8 cellular contexts compared by ENCODE assay signal in the genomic region with DNA sequence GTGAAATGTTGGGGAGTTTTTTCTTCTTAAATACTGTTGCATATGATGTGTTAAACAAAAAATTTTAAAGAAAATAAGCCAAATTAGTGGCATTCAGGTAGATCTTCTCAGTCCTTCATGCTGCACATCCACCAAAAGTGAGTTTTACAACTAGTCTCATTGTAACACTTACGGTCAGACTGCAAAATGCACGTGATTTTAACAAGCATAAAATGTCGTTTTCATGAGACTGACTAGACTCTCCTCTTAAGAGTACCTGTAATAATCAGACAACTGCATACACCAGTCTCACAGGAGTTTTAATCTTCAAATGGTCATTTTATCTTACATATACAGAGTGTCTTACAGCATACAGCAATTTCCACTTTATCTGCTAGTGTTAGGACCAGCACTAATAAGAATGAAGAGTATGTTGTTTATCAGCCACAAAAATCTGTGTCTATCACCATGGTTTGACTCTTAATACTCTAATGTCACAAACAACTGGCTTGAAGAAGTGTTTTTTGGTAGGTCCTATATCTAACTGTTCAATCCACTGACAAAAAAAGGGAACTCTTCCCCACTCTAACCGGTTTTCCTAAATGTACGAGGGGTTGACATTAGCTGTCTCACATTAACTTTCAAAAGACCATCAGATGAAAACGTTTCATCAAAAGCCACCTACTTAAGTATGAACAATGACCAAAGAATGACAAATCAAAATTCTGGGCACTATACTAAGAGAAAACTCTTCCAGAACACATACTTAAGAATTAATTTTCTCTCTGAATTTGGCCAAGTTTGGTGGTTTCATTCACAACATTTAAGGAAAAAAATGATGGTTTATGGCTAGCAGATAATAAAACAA. TPM values are rescaled to one million over a fixed set of nuclear protein-coding genes. Genes with fewer than 3 reads are reported as not detected.
DNase-seq lines count a peak whose midpoint lies in the region; ATAC-seq and TF ChIP-seq lines count a peak whose summit lies in the region.

No MANE protein-coding gene starts in this region.

- peaks cover 38% of the 10 kb centered on the region for H3K4me1 Mint-ChIP-seq in type B pancreatic cell (ENCODE audit: unreplicated experiment)

- H3K27ac ChIP-seq in KMS-11 (peak overlapping the region; percentile 91), body of pancreas (peak overlapping the region; percentile 57 to 97 (median 88)), lower lobe of right lung (peak overlapping the region; percentile 97)

- ATAC-seq in body of pancreas, result no peak
- no peak for ATAC-seq in lower lobe of right lung
- ATAC-seq in GM18517 (IDR thresholded peaks at IDR 0.05; ENCODE audit: unreplicated experiment), result no peak

- peaks cover 4% of the 10 kb centered on the region for H3K27me3 Mint-ChIP-seq in type B pancreatic cell

- no peaks in the 10 kb centered on the region for H3K9me3 ChIP-seq in body of pancreas
- no peaks in the 10 kb centered on the region for H3K9me3 ChIP-seq in lower lobe of right lung

- DNase-seq in AG09309 (ENCODE audit: low read depth) (no peak), body of pancreas (no peak), lower lobe of right lung (no peak), type B pancreatic cell (ENCODE audit: extremely low spot score, unreplicated experiment) (no peak), cortex of kidney (lab: John Stamatoyannopoulos, UW) (no peak), GM03348 (ENCODE audit: low spot score) (no peak)

- peak overlapping the region; percentile 54 for H3K4me3 ChIP-seq in AG09309 (ENCODE audit: control insufficient read depth, low read depth, low read length)
- no peak overlapping the region for H3K4me3 ChIP-seq in KMS-11 (IDR thresholded peaks at IDR 0.05; ENCODE audit: insufficient read depth, low read depth, low read length)
- H3K4me3 ChIP-seq in body of pancreas, result peak overlapping the region in 1 of 2 donors; percentile 17
- H3K4me3 ChIP-seq in lower lobe of right lung, result peak overlapping the region; percentile 95

- peak overlapping the region; percentile 95 for H3K4me3 Mint-ChIP-seq in type B pancreatic cell

- TF ChIP-seq POLR2A in body of pancreas (IDR thresholded peaks at IDR 0.05), result no peak

- H3K79me2 ChIP-seq in KMS-11 (ENCODE audit: insufficient read depth, low read depth), result peaks cover 33% of the 10 kb centered on the region

- H4K20me1 ChIP-seq in KMS-11 (ENCODE audit: insufficient read depth), result no peaks in the 10 kb centered on the region

- TF ChIP-seq CTCF in AG09309 (IDR thresholded peaks at IDR 0.05; ENCODE audit: control insufficient read depth, insufficient read depth, low read depth, low read length, missing control alignments) (no peak), KMS-11 (conservative IDR thresholded peaks at IDR 0.05; ENCODE audit: low read depth, low read length) (no peak), body of pancreas (IDR thresholded peaks at IDR 0.05) (no peak), lower lobe of right lung (IDR thresholded peaks at IDR 0.05) (no peak), type B pancreatic cell (conservative IDR thresholded peaks at IDR 0.05) (no peak)

- WGBS in body of pancreas, 2 donors, result 25 to 26% methylated on average over 6 of the region's 6 CpGs

- no peaks in the 10 kb centered on the region for H3K9me3 Mint-ChIP-seq in type B pancreatic cell

- H3K4me2 ChIP-seq in KMS-11, result peak overlapping the region; percentile 61

- H3K9ac ChIP-seq in KMS-11, result peak overlapping the region; percentile 75

- peak overlapping the region; percentile 50; the same call in 1 of the 2 replicates for H2AFZ ChIP-seq in KMS-11 (ENCODE audit: low read depth)

- H3K27me3 ChIP-seq in KMS-11 (ENCODE audit: insufficient read depth, low read depth) (no peaks in the 10 kb centered on the region), body of pancreas (no peaks in the 10 kb centered on the region), lower lobe of right lung (ENCODE audit: low read depth) (no peaks in the 10 kb centered on the region)

- H3K4me1 ChIP-seq in KMS-11 (ENCODE audit: low read depth, poor library complexity, severe bottlenecking) (peaks cover 31% of the 10 kb centered on the region), body of pancreas (peaks cover 21% of the 10 kb centered on the region), lower lobe of right lung (peaks cover 43% of the 10 kb centered on the region)

- peak overlapping the region; percentile 99 for H3K27ac Mint-ChIP-seq in type B pancreatic cell

- intact Hi-C loops in body of pancreas (cut with DNase I), result no loop called here
- intact Hi-C loops in lower lobe of right lung (cut with DNase I), result no loop called here

- H3K36me3 ChIP-seq in KMS-11 (ENCODE audit: insufficient read depth) (no peaks in the 10 kb centered on the region), body of pancreas (replicated peaks in 1 of 2; ENCODE audit: insufficient read depth in 1 of 2, low read depth in 2 of 2) (no peaks in the 10 kb centered on the region), lower lobe of right lung (no peaks in the 10 kb centered on the region)

- H3K36me3 Mint-ChIP-seq in type B pancreatic cell, result peaks cover 5% of the 10 kb centered on the region

RNA-seq across cellular contexts. Expression of a gene that starts 1.5 kb away (rescaled TPM):
- 1 to 10 TPM; 6.3 to 7.8 TPM for total RNA-seq in body of pancreas
- 25.9 TPM for total RNA-seq in lower lobe of right lung
- 25.4 and 32.5 TPM in 2 replicates for total RNA-seq in type B pancreatic cell (ENCODE audit: low replicate concordance)

RNA-seq across cellular contexts. Expression of a gene that starts 42.5 kb away (rescaled TPM):
- 10 to 100 TPM in 1 of 2 donors, 1 to 10 TPM in 1; 9.9 to 33.9 TPM for total RNA-seq in body of pancreas
- 23.6 TPM for total RNA-seq in lower lobe of right lung
- 16.6 and 19.6 TPM in 2 replicates for total RNA-seq in type B pancreatic cell (ENCODE audit: low replicate concordance)
